ENCODE assay signal across 18 cellular contexts in genomic region chr2:105494683-105495425, GRCh38.
"Had no signal": no experiment of that assay in that cellular context is flagged by ENCODE, and none has a peak within 500 bp of the region (broad histone marks: within the 10 kb centered on the region; RNA-seq: fewer than 3 reads in every experiment).

No MANE protein-coding gene starts in this region.

- H3K9me3 Mint-ChIP-seq: activated naive CD8-positive, alpha-beta T cell treated with anti-CD3 and anti-CD28 coated beads, Interleukin-2, amount 10 ng/mL, durations not matched to agents 7 days and 5 days had no signal

- H3K27me3 Mint-ChIP-seq: dendritic cell treated with granulocyte-macrophage colony-stimulating factor and Interleukin-4, amounts not matched to agents 40 ng/mL and 50 ng/mL, for 4 days had no signal

- H3K9me3 ChIP-seq: pancreas had no signal

- DNase-seq: activated B cell treated with CpG ODN at 0.5 μM for 24 hours; activated CD4-positive, alpha-beta T cell treated with anti-CD3 and anti-CD28 coated beads for 48 hours; activated CD8-positive, alpha-beta memory T cell treated with anti-CD3 and anti-CD28 coated beads, Interleukin-2, amount 50 U/mL, for 48 hours; activated naive CD8-positive, alpha-beta T cell treated with anti-CD3 and anti-CD28 coated beads, Interleukin-2, amount 10 ng/mL, durations not matched to agents 7 days and 5 days; cerebellar nuclear complex; effector memory CD8-positive, alpha-beta T cell; hippocampal formation; kidney; pancreas; stimulated activated CD4-positive, alpha-beta T cell treated with anti-CD3 and anti-CD28 coated beads, Interleukin-15, amount 100 ng/mL, for 24 hours; stimulated activated CD4-positive, alpha-beta T cell treated with anti-CD3 and anti-CD28 coated beads, Interleukin-4, amount 100 ng/mL, for 4 hours; stimulated activated CD8-positive, alpha-beta memory T cell treated with anti-CD3 and anti-CD28 coated beads, Interleukin-4, amount 100 ng/mL, for 48 hours; stimulated activated naive CD4-positive, alpha-beta T cell treated with Interleukin-2 at 50 U/mL for 16 hours had no signal

- H3K4me1 ChIP-seq: upper lobe of left lung had no signal

- H3K4me1 Mint-ChIP-seq: activated B cell treated with CpG ODN at 0.5 μM for 24 hours; activated naive CD8-positive, alpha-beta T cell treated with anti-CD3 and anti-CD28 coated beads, Interleukin-2, amount 10 ng/mL, durations not matched to agents 7 days and 5 days; neural crest cell had no signal

- H3K27ac Mint-ChIP-seq: activated B cell treated with CpG ODN at 0.5 μM for 24 hours; activated naive CD8-positive, alpha-beta T cell treated with anti-CD3 and anti-CD28 coated beads, Interleukin-2, amount 10 ng/mL, durations not matched to agents 7 days and 5 days; activated T-helper 1 cell treated with anti-CD3 and anti-CD28 coated beads, Interleukin-12 subunit alpha, Interleukin-12 subunit beta, Interleukin-2, Interleukin-4 antibody, amounts not matched to agents 30 ng/mL and 10 ng/mL and 1 ng/mL, durations not matched to agents 14 hours and 24 hours and 36 hours; brain; dendritic cell treated with granulocyte-macrophage colony-stimulating factor and Interleukin-4, amounts not matched to agents 40 ng/mL and 50 ng/mL, for 4 days; effector memory CD8-positive, alpha-beta T cell had no signal

- H3K27me3 ChIP-seq: pancreas, upper lobe of left lung had no signal

- H3K36me3 ChIP-seq: pancreas, upper lobe of left lung had no signal

- ATAC-seq: effector memory CD8-positive, alpha-beta T cell; pancreas had no signal

- H3K4me3 ChIP-seq: pancreas, upper lobe of left lung had no signal

- H3K36me3 Mint-ChIP-seq: activated naive CD8-positive, alpha-beta T cell treated with anti-CD3 and anti-CD28 coated beads, Interleukin-2, amount 10 ng/mL, durations not matched to agents 7 days and 5 days; brain had no signal

- H3K27ac ChIP-seq: pancreas, upper lobe of left lung had no signal

- H3K4me3 Mint-ChIP-seq: activated B cell treated with CpG ODN at 0.5 μM for 24 hours; activated naive CD8-positive, alpha-beta T cell treated with anti-CD3 and anti-CD28 coated beads, Interleukin-2, amount 10 ng/mL, durations not matched to agents 7 days and 5 days; activated T-helper 1 cell treated with anti-CD3 and anti-CD28 coated beads, Interleukin-12 subunit alpha, Interleukin-12 subunit beta, Interleukin-2, Interleukin-4 antibody, amounts not matched to agents 30 ng/mL and 10 ng/mL and 1 ng/mL, durations not matched to agents 14 hours and 24 hours and 36 hours; brain; dendritic cell treated with granulocyte-macrophage colony-stimulating factor and Interleukin-4, amounts not matched to agents 40 ng/mL and 50 ng/mL, for 4 days; effector memory CD8-positive, alpha-beta T cell; neural crest cell had no signal
